8 cellular contexts compared by ENCODE assay signal in genomic region chr2:217223222-217223930, GRCh38.
DNase-seq lines count a peak whose midpoint lies in the region; ATAC-seq, FAIRE-seq and TF ChIP-seq lines count a peak whose summit lies in the region.

No MANE protein-coding gene starts in this region.

- H3K36me3 ChIP-seq in Loucy (ENCODE audit: insufficient read depth, low read length) (no peaks in the 10 kb centered on the region), mucosa of descending colon (ENCODE audit: low read depth) (no peaks in the 10 kb centered on the region)

- no peaks in the 10 kb centered on the region for H4K20me1 ChIP-seq in Loucy (ENCODE audit: insufficient read depth, low read length, poor library complexity, severe bottlenecking)

- H3F3A ChIP-seq in Loucy (ENCODE audit: low read depth): peaks cover 4% of the 10 kb centered on the region; the same call in 1 of the 2 replicates

- DNase-seq in GM18507 (ENCODE audit: extremely low spot score, insufficient read length, low read depth) (peak; percentile 52), H4 (ENCODE audit: low spot score) (peak; percentile 94), mucosa of descending colon (no peak), NCI-H69 (lab: John Stamatoyannopoulos, UW) (no peak), occipital lobe (lab: John Stamatoyannopoulos, UW) (no peak), DMS79 treated with DMSO at 0.1 percent for 48 hours (lab: John Stamatoyannopoulos, UW) (no peak)
- DNase-seq in activated naive CD8-positive, alpha-beta T cell treated with anti-CD3 and anti-CD28 coated beads, Interleukin-2, amount 50 U/mL, for 24 hours: peak; percentile 48

- intact Hi-C loops in mucosa of descending colon (cut with DNase I, micrococcal nuclease): no loop called here

- H3K9ac ChIP-seq in Loucy (ENCODE audit: low read depth, low read length, poor library complexity, severe bottlenecking): peak overlapping the region; percentile 20

- TF ChIP-seq CTCF in Loucy (conservative IDR thresholded peaks at IDR 0.05; ENCODE audit: low read length) (no peak), mucosa of descending colon (IDR thresholded peaks at IDR 0.05) (no peak)

- FAIRE-seq in GM18507 (lab: Jason Lieb, UNC): peak; percentile 99

- peak overlapping the region; percentile 68 for H3K4me2 ChIP-seq in Loucy (ENCODE audit: low read depth, low read length, poor library complexity, severe bottlenecking)

- H3K4me3 ChIP-seq in Loucy (ENCODE audit: low read length, poor library complexity, severe bottlenecking) (peak overlapping the region; percentile 50), mucosa of descending colon (no peak overlapping the region)

- H3K4me1 ChIP-seq in Loucy (ENCODE audit: insufficient read depth, low read length, poor library complexity, severe bottlenecking): peaks cover 67% of the 10 kb centered on the region
- H3K4me1 ChIP-seq in mucosa of descending colon (ENCODE audit: low read depth): no peaks in the 10 kb centered on the region

- H3K9me3 ChIP-seq in Loucy (ENCODE audit: insufficient read depth, low read depth, low read length) (no peaks in the 10 kb centered on the region), mucosa of descending colon (no peaks in the 10 kb centered on the region)

- H3K4me3 Mint-ChIP-seq in activated naive CD8-positive, alpha-beta T cell treated with anti-CD3 and anti-CD28 coated beads, Interleukin-2, amount 50 U/mL, for 24 hours: peak overlapping the region; percentile 22

- peaks cover 3% of the 10 kb centered on the region for H3K9me3 Mint-ChIP-seq in activated naive CD8-positive, alpha-beta T cell treated with anti-CD3 and anti-CD28 coated beads, Interleukin-2, amount 50 U/mL, for 24 hours

- no peaks in the 10 kb centered on the region for H3K79me2 ChIP-seq in Loucy (ENCODE audit: insufficient read depth, low read length)

- H2AFZ ChIP-seq in Loucy (ENCODE audit: low read length): no peak overlapping the region

- peaks cover 54% of the 10 kb centered on the region for H3K4me1 Mint-ChIP-seq in activated naive CD8-positive, alpha-beta T cell treated with anti-CD3 and anti-CD28 coated beads, Interleukin-2, amount 50 U/mL, for 24 hours

- peaks cover 6% of the 10 kb centered on the region for H3K36me3 Mint-ChIP-seq in activated naive CD8-positive, alpha-beta T cell treated with anti-CD3 and anti-CD28 coated beads, Interleukin-2, amount 50 U/mL, for 24 hours (ENCODE audit: low read depth)

- peak overlapping the region; percentile 86 for H3K27ac Mint-ChIP-seq in activated naive CD8-positive, alpha-beta T cell treated with anti-CD3 and anti-CD28 coated beads, Interleukin-2, amount 50 U/mL, for 24 hours

- H3K27me3 Mint-ChIP-seq in activated naive CD8-positive, alpha-beta T cell treated with anti-CD3 and anti-CD28 coated beads, Interleukin-2, amount 50 U/mL, for 24 hours: peaks cover 11% of the 10 kb centered on the region

- ATAC-seq in activated naive CD8-positive, alpha-beta T cell treated with anti-CD3 and anti-CD28 coated beads, Interleukin-2, amount 50 U/mL, for 24 hours: peak; percentile 97
- ATAC-seq in mucosa of descending colon: peak; percentile 38

- H3K9me2 ChIP-seq in Loucy (replicated peaks; ENCODE audit: low read depth, low read length): no peaks in the 10 kb centered on the region

- H3K27me3 ChIP-seq in Loucy (ENCODE audit: insufficient read depth, low read length, poor library complexity, severe bottlenecking): no peaks in the 10 kb centered on the region

Comparison
In these comparisons a context has a peak if more than half of its experiments do, and no peak if none do; other contexts are left out.
1. DNase-seq: peak in GM18507 (single experiment), H4 (single experiment) and activated naive CD8-positive, alpha-beta T cell treated with anti-CD3 and anti-CD28 coated beads, Interleukin-2, amount 50 U/mL, for 24 hours (single experiment); none in mucosa of descending colon (0 of 3), NCI-H69 (single experiment), occipital lobe (single experiment) and DMS79 treated with DMSO at 0.1 percent for 48 hours (single experiment).